10 cellular contexts compared by ENCODE assay signal in genomic region chr9:89484475-89485404, GRCh38. TPM values are rescaled to one million over a fixed set of nuclear protein-coding genes. Genes with fewer than 3 reads are reported as not detected.
DNase-seq lines count a peak whose midpoint lies in the region; ATAC-seq, FAIRE-seq and TF ChIP-seq lines count a peak whose summit lies in the region.
"Had no signal": no experiment of that assay in that cellular context is flagged by ENCODE, and none has a peak within 500 bp of the region (broad histone marks: within the 10 kb centered on the region; RNA-seq: fewer than 3 reads in every experiment).

No MANE protein-coding gene starts in this region.

- H2AFZ ChIP-seq in GM12878 (ENCODE audit: control insufficient read depth, low read depth, low read length), result no peak overlapping the region

- H3K9ac ChIP-seq in GM12878 (ENCODE audit: control insufficient read depth, insufficient read depth, low read length) (peak overlapping the region; percentile 53), mesendoderm (ENCODE audit: low read length) (no peak overlapping the region)

- H3K4ac ChIP-seq in mesendoderm (ENCODE audit: low read depth, low read length), result no peak overlapping the region

- TF ChIP-seq RAD21 in GM12878 (IDR thresholded peaks at IDR 0.05; ENCODE audit: insufficient read depth, low read depth, low read length), result no peak

- in situ Hi-C loops in GM12878 (cut with MboI), result no loop called here

- H3K4me2 ChIP-seq in GM12878 (ENCODE audit: control insufficient read depth, insufficient read depth), result peak overlapping the region; percentile 87
- no peak overlapping the region for H3K4me2 ChIP-seq in mesendoderm (ENCODE audit: low read length)

- POLR2A ChIA-PET in GM12878 (lab: Charles Lee), result interaction anchor here (0.5 to 4.0 kb wide), 10 partner anchors 8 to 271 kb away, joined by 3 to 16 read pairs (median 4); no protein-coding TSS in a partner anchor

- H4K8ac ChIP-seq in mesendoderm (ENCODE audit: low read depth, low read length), result no peak overlapping the region

- no peak for TF ChIP-seq POLR2A in GM12878 (IDR thresholded peaks at IDR 0.05; ENCODE audit: low read depth, low read length)

- no peak overlapping the region for H2BK5ac ChIP-seq in mesendoderm (ENCODE audit: low read length)

- H3K27me3 ChIP-seq in GM12878 (replicated peaks in 1 of 2; ENCODE audit: control insufficient read depth in 2 of 2, insufficient read depth in 2 of 2, low read length in 1 of 2), result no peaks in the 10 kb centered on the region
- no peaks in the 10 kb centered on the region for H3K27me3 ChIP-seq in mesendoderm (ENCODE audit: insufficient read depth, low read length, poor library complexity)

- H3K4me1 ChIP-seq in GM12878 (ENCODE audit: control insufficient read depth, insufficient read depth, low read length) (peaks cover 48% of the 10 kb centered on the region), mesendoderm (ENCODE audit: control insufficient read depth, low read depth, low read length) (no peaks in the 10 kb centered on the region)

- peaks cover 6% of the 10 kb centered on the region for H3K79me1 ChIP-seq in mesendoderm (ENCODE audit: low read length)

- TF ChIP-seq EP300 in GM12878 (IDR thresholded peaks at IDR 0.05; ENCODE audit: borderline replicate concordance in 1 of 2, control insufficient read depth in 1 of 2, low read depth in 2 of 2, low read length in 2 of 2), result 0 out of 4 replicates have a peak, but pooled peaks of 1 of the 2 experiments have one; percentile 20

- RAD21 ChIA-PET in GM12878 (lab: Charles Lee; ENCODE audit: unreplicated experiment), result interaction anchor here (0.9 to 3.1 kb wide), 5 partner anchors 15 to 64 kb away, joined by 3 to 18 read pairs (median 4); no protein-coding TSS in a partner anchor

- peak overlapping the region; percentile 26 for H3K27ac ChIP-seq in GM12878 (ENCODE audit: control insufficient read depth, insufficient read depth)
- peak overlapping the region in 6 of 21 experiments; percentile 6 to 81 (median 28) for H3K27ac ChIP-seq in skin epidermis
- no peak overlapping the region for H3K27ac ChIP-seq in mesendoderm (ENCODE audit: low read depth, low read length)

- H3K4me3 ChIP-seq in GM12878 (peak overlapping the region; percentile 68), skin epidermis (peak overlapping the region in 6 of 7 experiments; percentile 0 to 24 (median 18)), mesendoderm (ENCODE audit: low read length) (no peak overlapping the region)

- no peak for TF ChIP-seq CTCF in GM12878 (IDR thresholded peaks at IDR 0.05 in 2 of 3, conservative IDR thresholded peaks at IDR 0.05 in 1 of 3; ENCODE audit: control insufficient read depth in 2 of 3, extremely low read depth in 1 of 3, insufficient read depth in 1 of 3, low read depth in 3 of 3, low read length in 3 of 3)

- 6% methylated on average over 6 of the region's 6 CpGs for WGBS in GM12878 (ENCODE audit: insufficient coverage, insufficient replicate concordance, low lambda C conversion rate, missing lambda C conversion rate)
- WGBS in mesendoderm (ENCODE audit: extremely low coverage, insufficient coverage, low lambda C conversion rate), result 100% methylated on average over 2 of the region's 6 CpGs

- peaks cover 3% of the 10 kb centered on the region; the same call in 1 of the 2 replicates for H4K20me1 ChIP-seq in GM12878 (ENCODE audit: control insufficient read depth, insufficient read depth)

- H3K56ac ChIP-seq in mesendoderm (ENCODE audit: low read length), result no peak overlapping the region

- H3K36me3 ChIP-seq in GM12878 (ENCODE audit: control insufficient read depth in 2 of 2, insufficient read depth in 2 of 2, low read length in 1 of 2) (peaks cover 0 to 8% of the 10 kb centered on the region in 2 experiments; a peak in 2 of 4 replicates), mesendoderm (ENCODE audit: control insufficient read depth, insufficient read depth, low read length) (no peaks in the 10 kb centered on the region)

- intact Hi-C loops in GM12878 (cut with micrococcal nuclease; ENCODE audit: unreplicated experiment), result loop anchor here (2.0 kb wide), 1 partner anchor 18 kb away; no protein-coding TSS in a partner anchor

- FAIRE-seq in GM12878 (lab: Jason Lieb, UNC), result peak; percentile 69

- no peak overlapping the region for H3K23ac ChIP-seq in mesendoderm (ENCODE audit: low read length)

- H3K9me3 ChIP-seq in GM12878 (replicated peaks; ENCODE audit: control insufficient read depth, insufficient read depth, low read length), result no peaks in the 10 kb centered on the region

- ATAC-seq in HG03175 (IDR thresholded peaks at IDR 0.05; ENCODE audit: unreplicated experiment), result peak; percentile 45
- peak; percentile 79 for ATAC-seq in GM12878
- ATAC-seq in HG02642 (IDR thresholded peaks at IDR 0.05; ENCODE audit: poor library complexity, unreplicated experiment), result no peak
- ATAC-seq: Panc1 had no signal

- no peak overlapping the region for H3K18ac ChIP-seq in mesendoderm (ENCODE audit: low read length)

- BruUV-seq in GM12878 (replicated peaks; lab: Mats Ljungman, UMichigan), result TSS peak; percentile 87

- H3K79me2 ChIP-seq in GM12878 (ENCODE audit: control insufficient read depth, insufficient read depth, low read length) (peaks cover 89% of the 10 kb centered on the region), mesendoderm (ENCODE audit: control insufficient read depth, insufficient read depth, low read length) (peaks cover 3% of the 10 kb centered on the region)

- H2BK15ac ChIP-seq in mesendoderm (replicated peaks; ENCODE audit: low read depth), result no peak overlapping the region

- peak; percentile 57 for DNase-seq in NCI-H446 treated with DMSO at 0.1 percent for 48 hours (lab: John Stamatoyannopoulos, UW)
- DNase-seq in NCI-H446 (lab: John Stamatoyannopoulos, UW), result no peak
- peak; percentile 73 for DNase-seq in GM12878 (ENCODE audit: low read depth, low spot score)
- DNase-seq in NCI-H146 (lab: John Stamatoyannopoulos, UW), result no peak
- DNase-seq in mesendoderm, result no peak
- DNase-seq: aorta had no signal

- CTCF ChIA-PET in GM12878 (lab: Yijun Ruan, JAX), result interaction anchor here (0.6 to 2.5 kb wide), 6 partner anchors 14 to 959 kb away, joined by 3 to 17 read pairs (median 4); no protein-coding TSS in a partner anchor

- H2AK5ac ChIP-seq in mesendoderm (ENCODE audit: low read length), result no peak overlapping the region

- H4K5ac ChIP-seq in mesendoderm (ENCODE audit: low read length), result no peak overlapping the region

- SMC1A ChIA-PET in GM12878 (lab: Charles Lee; ENCODE audit: uncharacterized antibody, unreplicated experiment), result interaction anchor here (0.7 to 2.4 kb wide), 13 partner anchors 12 to 164 kb away, joined by 3 to 11 read pairs (median 5); no protein-coding TSS in a partner anchor

- H2BK120ac ChIP-seq in mesendoderm (ENCODE audit: low read depth, low read length), result no peak overlapping the region

TF ChIP-seq in GM12878, 131 proteins besides CTCF, POLR2A, EP300 and RAD21 (continues in another document):
- TF ChIP-seq KDM1A (IDR thresholded peaks at IDR 0.05; ENCODE audit: borderline replicate concordance) (no peak), ZNF687 (IDR thresholded peaks at IDR 0.05) (peak; percentile 70), PML (IDR thresholded peaks at IDR 0.05; ENCODE audit: low read length) (no peak), IKZF2 (IDR thresholded peaks at IDR 0.05) (peak in 1 of 2 experiments; percentile 38; a peak in 1 of 4 replicates), IKZF1 (conservative IDR thresholded peaks at IDR 0.05) (no peak), GABPA (IDR thresholded peaks at IDR 0.05; ENCODE audit: low read depth) (no peak)

RNA-seq across cellular contexts. Expression of gene SEMA4D, which starts 13.2 kb away (rescaled TPM):
- 179 and 180 TPM in 2 replicates for total RNA-seq in GM12878 (2013; cell fraction: nucleolus; rRNA removed)
- 42.2 and 49.8 TPM in 2 replicates for total RNA-seq in GM12878 (2014; rRNA removed)
- total RNA-seq in GM12878 (2014; rRNA removed; fragmentation: Illumina TruSeq; extraction: Trizol), result 34.9 and 40.6 TPM in 2 replicates
- 120 and 136 TPM in 2 replicates for total RNA-seq in GM12878 (2021)
- polyA plus RNA-seq in GM12878 (2011; ENCODE audit: low read depth), result 38.6 TPM
- polyA plus RNA-seq in GM12878 (2011; rRNA removed), result 24.7 and 30.8 TPM in 2 replicates
- 36.3 and 42.2 TPM in 2 replicates for polyA plus RNA-seq in GM12878 (2011; cell fraction: cytosol; rRNA removed)
- 273 and 286 TPM in 2 replicates for polyA plus RNA-seq in GM12878 (2011; cell fraction: nucleus; rRNA removed)
- polyA plus RNA-seq in GM12878 (2012), result 68.5 and 75.6 TPM in 2 replicates
- polyA plus RNA-seq in GM12878 (2014; fragmentation: Illumina TruSeq; extraction: Trizol), result 31.9 and 57.1 TPM in 2 replicates
- polyA plus RNA-seq in GM12878 (2014; fragmentation: Nextera tagmentation; extraction: Ambion mirVana), result 10 to 100 TPM; 15.1 to 22.7 TPM
- polyA plus RNA-seq in GM12878 (2014; rRNA removed), result 55.0 and 64.8 TPM in 2 replicates
- 10 to 100 TPM; 35.1 to 44.1 TPM for polyA plus RNA-seq in GM12878 (2016; fragmentation: Nextera tagmentation; extraction: Ambion mirVana)
- 35.0 and 57.4 TPM in 2 replicates for polyA minus RNA-seq in GM12878 (2011; rRNA and poly(A)+ RNA removed)
- 40.2 and 46.0 TPM in 2 replicates for polyA minus RNA-seq in GM12878 (2011; cell fraction: cytosol; rRNA and poly(A)+ RNA removed)
- polyA minus RNA-seq in GM12878 (2011; cell fraction: nucleus; rRNA and poly(A)+ RNA removed), result 77.4 and 123 TPM in 2 replicates
- polyA plus RNA-seq in mesendoderm (2013, experiment 1 of 2), result 8.6 TPM
- 8.9 TPM for polyA plus RNA-seq in mesendoderm (2013, experiment 2 of 2)

Comparison
In these comparisons a context has a peak if more than half of its experiments do, and no peak if none do; other contexts are left out.
1. DNase-seq: peak in NCI-H446 treated with DMSO at 0.1 percent for 48 hours (single experiment) and GM12878 (single experiment); none in NCI-H446 (0 of 2), NCI-H146 (single experiment) and mesendoderm (single experiment).